In genomic region chr7:19427944-19428343, GRCh38 we compare ENCODE assay signal across 29 cellular contexts.
"Had no signal": no experiment of that assay in that cellular context is flagged by ENCODE, and none has a peak within 500 bp of the region (broad histone marks: within the 10 kb centered on the region; RNA-seq: fewer than 3 reads in every experiment).

No MANE protein-coding gene starts in this region.

- ATAC-seq: left colon; left lung; lower lobe of right lung; mucosa of descending colon; naive thymus-derived CD4-positive, alpha-beta T cell; natural killer cell treated with Interleukin-12 subunit alpha and Interleukin-12 subunit beta and Interleukin-15 and Interleukin-18, amount 100 ng/mL, for 72 hours; right cardiac atrium; sciatic nerve; stimulated activated naive B cell treated with anti-CD40 and anti-IgM and Interleukin-4, amounts not matched to agents 10 μg/mL and 1 μg/mL and 100 μg/mL, for 72 hours; stimulated activated naive CD8-positive, alpha-beta T cell treated with anti-CD3 and anti-CD28 coated beads, Interleukin-15, Interleukin-2, amounts not matched to agents 100 U/mL and 50 U/mL, for 24 hours; upper lobe of right lung had no signal

- H3K4me1 Mint-ChIP-seq: naive thymus-derived CD4-positive, alpha-beta T cell; stimulated activated naive B cell treated with anti-CD40 and anti-IgM and Interleukin-4, amounts not matched to agents 10 μg/mL and 1 μg/mL and 100 μg/mL, for 72 hours had no signal

- H3K27me3 Mint-ChIP-seq: naive thymus-derived CD4-positive, alpha-beta T cell; stimulated activated naive B cell treated with anti-CD40 and anti-IgM and Interleukin-4, amounts not matched to agents 10 μg/mL and 1 μg/mL and 100 μg/mL, for 72 hours had no signal

- DNase-seq: kidney glomerular epithelial cell; left colon; left lung; lower lobe of right lung; mammary epithelial cell; mesenchymal stem cell; midbrain; mucosa of descending colon; naive thymus-derived CD4-positive, alpha-beta T cell; ovary; posterior cingulate gyrus; retina; right cardiac atrium; stimulated activated CD4-positive, alpha-beta T cell treated with anti-CD3 and anti-CD28 coated beads, Interleukin-12 subunit alpha, Interleukin-12 subunit beta, amount 100 ng/mL, for 4 hours; stimulated activated CD4-positive, alpha-beta T cell treated with anti-CD3 and anti-CD28 coated beads, Interleukin-15, amount 100 ng/mL, for 24 hours; stimulated activated CD4-positive, alpha-beta T cell treated with anti-CD3 and anti-CD28 coated beads, Interleukin-2, amount 100 ng/mL, for 24 hours; stimulated activated CD4-positive, alpha-beta T cell treated with anti-CD3 and anti-CD28 coated beads, Interleukin-4, amount 100 ng/mL, for 1 hour; stimulated activated naive B cell treated with anti-CD40 and anti-IgM and Interleukin-4, amounts not matched to agents 10 μg/mL and 1 μg/mL and 100 μg/mL, for 72 hours; stimulated activated naive CD8-positive, alpha-beta T cell treated with anti-CD3 and anti-CD28 coated beads, Interleukin-15, Interleukin-2, amounts not matched to agents 100 U/mL and 50 U/mL, for 24 hours; stomach; testis; thyroid gland; transverse colon; upper lobe of right lung had no signal

- H3K36me3 Mint-ChIP-seq: naive thymus-derived CD4-positive, alpha-beta T cell; natural killer cell treated with Interleukin-12 subunit alpha and Interleukin-12 subunit beta and Interleukin-15 and Interleukin-18, amount 100 ng/mL, for 72 hours; stimulated activated naive B cell treated with anti-CD40 and anti-IgM and Interleukin-4, amounts not matched to agents 10 μg/mL and 1 μg/mL and 100 μg/mL, for 72 hours had no signal

- H3K9me3 ChIP-seq: left lung, lower lobe of right lung, ovary, prostate gland, stomach, testis, thyroid gland, transverse colon, upper lobe of right lung had no signal

- H3K4me3 Mint-ChIP-seq: naive thymus-derived CD4-positive, alpha-beta T cell; natural killer cell treated with Interleukin-12 subunit alpha and Interleukin-12 subunit beta and Interleukin-15 and Interleukin-18, amount 100 ng/mL, for 72 hours; stimulated activated naive B cell treated with anti-CD40 and anti-IgM and Interleukin-4, amounts not matched to agents 10 μg/mL and 1 μg/mL and 100 μg/mL, for 72 hours had no signal

- H3K36me3 ChIP-seq: left lung, lower lobe of right lung, ovary, prostate gland, stomach, thyroid gland, transverse colon, upper lobe of right lung had no signal

- H3K79me2 ChIP-seq: hepatocyte had no signal

- H3K27ac ChIP-seq: hepatocyte, left lung, lower lobe of right lung, ovary, prostate gland, skin epidermis, stomach, testis, thyroid gland, transverse colon, upper lobe of right lung had no signal

- H3K9me3 Mint-ChIP-seq: natural killer cell treated with Interleukin-12 subunit alpha and Interleukin-12 subunit beta and Interleukin-15 and Interleukin-18, amount 100 ng/mL, for 72 hours; stimulated activated naive B cell treated with anti-CD40 and anti-IgM and Interleukin-4, amounts not matched to agents 10 μg/mL and 1 μg/mL and 100 μg/mL, for 72 hours had no signal

- H3K27me3 ChIP-seq: hepatocyte, left lung, ovary, stomach, testis, thyroid gland, transverse colon, upper lobe of right lung had no signal

- H3K27ac Mint-ChIP-seq: naive thymus-derived CD4-positive, alpha-beta T cell; natural killer cell treated with Interleukin-12 subunit alpha and Interleukin-12 subunit beta and Interleukin-15 and Interleukin-18, amount 100 ng/mL, for 72 hours; stimulated activated naive B cell treated with anti-CD40 and anti-IgM and Interleukin-4, amounts not matched to agents 10 μg/mL and 1 μg/mL and 100 μg/mL, for 72 hours had no signal

- H2AFZ ChIP-seq: hepatocyte had no signal

- H3K4me3 ChIP-seq: hepatocyte, left lung, lower lobe of right lung, mucosa of descending colon, ovary, prostate gland, skin epidermis, stomach, testis, thyroid gland, transverse colon, upper lobe of right lung had no signal

- H3K4me1 ChIP-seq: left lung, lower lobe of right lung, prostate gland, testis, thyroid gland, transverse colon, upper lobe of right lung had no signal

- H3K4me2 ChIP-seq: hepatocyte had no signal
